ENCODE assay signal across 34 cellular contexts in the genomic region with DNA sequence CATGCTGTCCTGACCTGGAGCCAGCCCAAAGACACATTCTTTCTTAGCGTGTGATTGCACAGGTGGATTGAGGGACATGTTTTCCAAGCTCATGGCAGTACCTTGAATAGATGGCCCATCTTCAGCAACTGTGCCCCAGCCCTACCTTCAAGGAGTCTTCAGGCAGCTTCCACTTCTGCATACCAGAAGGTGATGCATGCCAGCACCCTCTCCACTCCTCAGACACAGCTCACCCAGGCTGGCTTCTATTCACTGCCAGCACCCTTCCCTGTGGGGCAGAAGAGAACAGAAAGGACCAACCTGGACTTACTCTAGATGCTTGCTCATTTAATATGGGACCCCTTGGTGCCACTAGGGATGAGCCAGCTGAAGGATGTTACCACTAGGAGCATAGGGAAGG.
DNase-seq lines count a peak whose midpoint lies in the region; ATAC-seq, FAIRE-seq and TF ChIP-seq lines count a peak whose summit lies in the region.
"Had no signal": no experiment of that assay in that cellular context is flagged by ENCODE, and none has a peak within 500 bp of the region (broad histone marks: within the 10 kb centered on the region; RNA-seq: fewer than 3 reads in every experiment).

No MANE protein-coding gene starts in this region.

- no peak overlapping the region for H3K18ac ChIP-seq in neuronal stem cell (ENCODE audit: low read length)

- peak; percentile 50 for ATAC-seq in aorta (ENCODE audit: low FRiP score)
- ATAC-seq: A549; CD8-positive, alpha-beta T cell had no signal

- H3K36me3 ChIP-seq in bronchial epithelial cell (ENCODE audit: control insufficient read depth, insufficient read depth, low read length): no peaks in the 10 kb centered on the region
- no peaks in the 10 kb centered on the region for H3K36me3 ChIP-seq in esophagus muscularis mucosa
- no peaks in the 10 kb centered on the region for H3K36me3 ChIP-seq in neuronal stem cell (replicated peaks in 1 of 2; ENCODE audit: control insufficient read depth in 2 of 2, insufficient read depth in 2 of 2, low read length in 2 of 2)
- no peaks in the 10 kb centered on the region for H3K36me3 ChIP-seq in aorta (ENCODE audit: control insufficient read depth in 1 of 2, insufficient read depth in 2 of 2, low read length in 1 of 2)
- H3K36me3 ChIP-seq: BE2C; BLaER1; BLaER1 treated with 17β-estradiol and CSF1 and Interleukin-3, amounts not matched to agents 10 nM and 100 nM had no signal

- peak overlapping the region; percentile 30 for H2BK12ac ChIP-seq in neuronal stem cell (ENCODE audit: low read length)

- H3K9ac ChIP-seq in neuronal stem cell (ENCODE audit: low read depth, low read length, poor library complexity): no peak overlapping the region
- H3K9ac ChIP-seq: BLaER1; BLaER1 treated with 17β-estradiol and CSF1 and Interleukin-3, amounts not matched to agents 10 nM and 100 nM had no signal

- no peak overlapping the region for H2AFZ ChIP-seq in neuronal stem cell (ENCODE audit: low read length)

- peak; percentile 36 for FAIRE-seq in bronchial epithelial cell (lab: Jason Lieb, UNC)
- FAIRE-seq: A204.1, A549, D721Med had no signal

- intact Hi-C loops in esophagus muscularis mucosa (cut with DNase I): no loop called here
- intact Hi-C loops in aorta (cut with DNase I): no loop called here

- H4K91ac ChIP-seq in neuronal stem cell (ENCODE audit: low read depth, low read length, poor library complexity): no peak overlapping the region

- no peak for TF ChIP-seq CTCF in bronchial epithelial cell (IDR thresholded peaks at IDR 0.05; ENCODE audit: insufficient read depth, low read length, severe bottlenecking)
- TF ChIP-seq CTCF in esophagus muscularis mucosa (IDR thresholded peaks at IDR 0.05): no peak

- H3K4me1 ChIP-seq in esophagus muscularis mucosa: no peaks in the 10 kb centered on the region
- H3K4me1 ChIP-seq in neuronal stem cell (ENCODE audit: control insufficient read depth in 2 of 2, insufficient read depth in 1 of 2, low read depth in 1 of 2, low read length in 2 of 2): peaks cover 0 to 2% of the 10 kb centered on the region in 2 donors
- no peaks in the 10 kb centered on the region for H3K4me1 ChIP-seq in aorta (ENCODE audit: control insufficient read depth in 1 of 2, insufficient read depth in 2 of 2, low read length in 2 of 2)
- H3K4me1 ChIP-seq: A549, BE2C, BLaER1, Caco-2 had no signal

- no peak overlapping the region for H3K4me3 ChIP-seq in bronchial epithelial cell (ENCODE audit: low read depth, low read length)
- no peak overlapping the region for H3K4me3 ChIP-seq in esophagus muscularis mucosa
- H3K4me3 ChIP-seq in neuronal stem cell (ENCODE audit: low read length in 2 of 2): no peak overlapping the region
- no peak overlapping the region for H3K4me3 ChIP-seq in aorta (ENCODE audit: low read length in 2 of 2)
- H3K4me3 ChIP-seq: A549; BLaER1; BLaER1 treated with 17β-estradiol and CSF1 and Interleukin-3, amounts not matched to agents 10 nM and 100 nM had no signal

- no peak overlapping the region for H3K14ac ChIP-seq in neuronal stem cell (ENCODE audit: low read length)

- H2AK5ac ChIP-seq in neuronal stem cell (ENCODE audit: low read depth, low read length): no peak overlapping the region

- H2BK15ac ChIP-seq in neuronal stem cell (ENCODE audit: low read length): no peak overlapping the region

- H3K23ac ChIP-seq in neuronal stem cell (ENCODE audit: low read depth, low read length, poor library complexity): no peak overlapping the region

- no peak overlapping the region for H2BK120ac ChIP-seq in neuronal stem cell (ENCODE audit: low read depth, low read length)

- no peaks in the 10 kb centered on the region for H3K27me3 ChIP-seq in bronchial epithelial cell (ENCODE audit: control insufficient read depth, insufficient read depth, low read length)
- peaks cover 0 to 7% (median 2%) of the 10 kb centered on the region in 4 donors for H3K27me3 ChIP-seq in esophagus muscularis mucosa
- no peaks in the 10 kb centered on the region for H3K27me3 ChIP-seq in neuronal stem cell (ENCODE audit: control insufficient read depth in 3 of 3, insufficient read depth in 3 of 3, low read depth in 1 of 3, low read length in 3 of 3)
- H3K27me3 ChIP-seq in aorta (ENCODE audit: control insufficient read depth in 1 of 2, insufficient read depth in 2 of 2, low read length in 1 of 2): no peaks in the 10 kb centered on the region
- H3K27me3 ChIP-seq: BE2C; BLaER1; BLaER1 treated with 17β-estradiol and CSF1 and Interleukin-3, amounts not matched to agents 10 nM and 100 nM had no signal

- no peak overlapping the region for H3K4ac ChIP-seq in neuronal stem cell (ENCODE audit: low read length)

- H2BK5ac ChIP-seq in neuronal stem cell (ENCODE audit: low read length): no peak overlapping the region

- no peaks in the 10 kb centered on the region for H3K79me1 ChIP-seq in neuronal stem cell (ENCODE audit: low read depth, low read length)

- H3K4me2 ChIP-seq in neuronal stem cell (ENCODE audit: insufficient read depth, low read length, poor library complexity, severe bottlenecking): no peak overlapping the region
- H3K4me2 ChIP-seq: A549, BLaER1 had no signal

- H3K27ac ChIP-seq in esophagus muscularis mucosa (replicated peaks in 1 of 4) (no peak overlapping the region), neuronal stem cell (replicated peaks; ENCODE audit: low read length) (no peak overlapping the region), aorta (ENCODE audit: low read depth in 1 of 2, low read length in 2 of 2) (no peak overlapping the region)
- H3K27ac ChIP-seq: 22Rv1; A549; BLaER1; BLaER1 treated with 17β-estradiol and CSF1 and Interleukin-3, amounts not matched to agents 10 nM and 100 nM; C4-2B had no signal

- TF ChIP-seq POLR2A in esophagus muscularis mucosa (IDR thresholded peaks at IDR 0.05; ENCODE audit: low read depth): no peak

- no peak for TF ChIP-seq EP300 in esophagus muscularis mucosa (IDR thresholded peaks at IDR 0.05)

- no peaks in the 10 kb centered on the region for H3K9me3 ChIP-seq in esophagus muscularis mucosa
- no peaks in the 10 kb centered on the region for H3K9me3 ChIP-seq in neuronal stem cell (replicated peaks in 1 of 2; ENCODE audit: control insufficient read depth in 2 of 2, insufficient read depth in 1 of 2, low read depth in 1 of 2, low read length in 2 of 2)
- H3K9me3 ChIP-seq in aorta (ENCODE audit: control insufficient read depth, low read length): peaks cover 1% of the 10 kb centered on the region
- H3K9me3 ChIP-seq: A549; BE2C; BLaER1; BLaER1 treated with 17β-estradiol and CSF1 and Interleukin-3, amounts not matched to agents 10 nM and 100 nM; Caco-2 had no signal

- DNase-seq in bronchial epithelial cell (ENCODE audit: low read depth) (no peak), esophagus muscularis mucosa (ENCODE audit: extremely low spot score) (peak; percentile 79), neuronal stem cell (ENCODE audit: low spot score) (no peak), aorta (no peak), HK-2 (ENCODE audit: unreplicated experiment) (no peak), EL (no peak), cerebellar cortex (ENCODE audit: low spot score) (no peak)
- DNase-seq in activated effector memory CD4-positive, alpha-beta T cell treated with Interleukin-2 at 50 U/mL for 16 hours: no peak
- DNase-seq: 8988T; ACHN; AML-193; BE2C; C1 segment of cervical spinal cord; Caco-2; Calu3; CD4-positive, alpha-beta memory T cell; CD4-positive, alpha-beta T cell; CD4-positive, CD25-positive, alpha-beta regulatory T cell; CD8-positive, alpha-beta memory T cell; CD8-positive, alpha-beta T cell; COR-L47; DMS 273 treated with DMSO at 0.1 percent for 48 hours; DMS153; DMS53; DMS79; DMS79 treated with DMSO at 0.1 percent for 48 hours; DND-41 had no signal

- WGBS in esophagus muscularis mucosa: no CpG with 5 or more reads among the region's 1 CpG
- no CpG with 5 or more reads among the region's 1 CpG for WGBS in neuronal stem cell (ENCODE audit: extremely low coverage in 2 of 2, insufficient read length in 2 of 2, insufficient replicate concordance in 1 of 2), 2 donors
- WGBS in aorta, 2 donors: 74 to 88% methylated on average over 1 of the region's 1 CpG

- no peak overlapping the region for H4K8ac ChIP-seq in neuronal stem cell (ENCODE audit: low read depth, low read length)
